In genomic region chr15:62119224-62119925, GRCh38 we compare ENCODE assay signal across 8 cellular contexts. TPM values are rescaled to one million over a fixed set of nuclear protein-coding genes. Genes with fewer than 3 reads are reported as not detected.
DNase-seq lines count a peak whose midpoint lies in the region; ATAC-seq and TF ChIP-seq lines count a peak whose summit lies in the region.

No MANE protein-coding gene starts in this region.

- 25 to 38% methylated on average over 7 of the region's 7 CpGs for WGBS in esophagus, 2 donors

- peak; percentile 27 for DNase-seq in stimulated activated CD4-positive, alpha-beta T cell treated with anti-CD3 and anti-CD28 coated beads, Interleukin-15, amount 100 ng/mL, for 24 hours
- no peak for DNase-seq in stimulated activated CD4-positive, alpha-beta T cell treated with anti-CD3 and anti-CD28 coated beads, Interleukin-4, amount 100 ng/mL, for 1 hour
- DNase-seq in SW 1271 (lab: John Stamatoyannopoulos, UW) = peak; percentile 49 to 81
- DNase-seq in osteoblast (ENCODE audit: insufficient read length, low spot score, missing footprints) = peak; percentile 81
- no peak for DNase-seq in dorsolateral prefrontal cortex
- DNase-seq in cerebellum (ENCODE audit: low spot score) = no peak

- peak overlapping the region; percentile 61 for H2AFZ ChIP-seq in osteoblast (ENCODE audit: low read length)

- H3K4me2 ChIP-seq in osteoblast (ENCODE audit: insufficient read depth, low read length) = peak overlapping the region; percentile 74

- no peak for TF ChIP-seq CTCF in osteoblast (IDR thresholded peaks at IDR 0.05; ENCODE audit: extremely low read depth, low read depth, low read length)
- TF ChIP-seq CTCF in dorsolateral prefrontal cortex (IDR thresholded peaks at IDR 0.05 in 54 of 56, conservative IDR thresholded peaks at IDR 0.05 in 2 of 56; ENCODE audit: low read depth in 1 of 56, partially characterized antibody in 56 of 56) = no peak

- H3K4me3 ChIP-seq in esophagus (ENCODE audit: low read depth in 1 of 2, low read length in 2 of 2) = no peak overlapping the region
- H3K4me3 ChIP-seq in osteoblast (ENCODE audit: insufficient read depth, low read length) = peak overlapping the region; percentile 41
- H3K4me3 ChIP-seq in dorsolateral prefrontal cortex = peak overlapping the region in 11 of 59 donors; percentile 8 to 43 (median 21)

- H3K79me2 ChIP-seq in osteoblast (ENCODE audit: insufficient read depth, low read length) = no peaks in the 10 kb centered on the region

- no peak for ATAC-seq in GM18498 (IDR thresholded peaks at IDR 0.05; ENCODE audit: unreplicated experiment)

- H4K20me1 ChIP-seq in osteoblast (ENCODE audit: insufficient read depth, low read length) = no peaks in the 10 kb centered on the region

- H3K9me3 ChIP-seq in esophagus (ENCODE audit: control insufficient read depth in 2 of 2, insufficient read depth in 1 of 2, low read depth in 1 of 2, low read length in 1 of 2) = no peaks in the 10 kb centered on the region
- no peaks in the 10 kb centered on the region for H3K9me3 ChIP-seq in osteoblast (ENCODE audit: low read depth, low read length)

- H3K4me1 ChIP-seq in esophagus (ENCODE audit: control insufficient read depth in 2 of 2, insufficient read depth in 2 of 2, low read length in 1 of 2) (peaks cover 0 to 8% of the 10 kb centered on the region in 2 donors), osteoblast (ENCODE audit: insufficient read depth, low read length) (peaks cover 13% of the 10 kb centered on the region)

- H3K27ac ChIP-seq in esophagus (ENCODE audit: low read depth in 2 of 2, low read length in 1 of 2) (peak overlapping the region; percentile 42 to 82), osteoblast (ENCODE audit: low read depth, low read length) (peak overlapping the region; percentile 78), dorsolateral prefrontal cortex (peak overlapping the region in 2 of 59 donors; percentile 18 to 20)

- intact Hi-C loops in dorsolateral prefrontal cortex (cut with DNase I) = no loop called here

- no peaks in the 10 kb centered on the region for H3K27me3 ChIP-seq in esophagus (ENCODE audit: control insufficient read depth in 1 of 2, insufficient read depth in 2 of 2, low read length in 2 of 2)
- no peaks in the 10 kb centered on the region for H3K27me3 ChIP-seq in osteoblast (ENCODE audit: insufficient read depth, low read length)
- H3K27me3 ChIP-seq in dorsolateral prefrontal cortex = no peaks in the 10 kb centered on the region

- H3K36me3 ChIP-seq in esophagus (ENCODE audit: control insufficient read depth in 2 of 2, insufficient read depth in 2 of 2, low read length in 1 of 2) (no peaks in the 10 kb centered on the region), osteoblast (ENCODE audit: insufficient read depth, low read length) (no peaks in the 10 kb centered on the region)

RNA-seq across cellular contexts. Expression of gene C2CD4B, which starts 45.7 kb away (rescaled TPM):
- polyA plus RNA-seq in esophagus = under 1 TPM; 0.29 TPM
- total RNA-seq in osteoblast (not detected in 2 replicates), dorsolateral prefrontal cortex (1 to 10 TPM in 44 of 120 experiments, under 1 TPM in 49, not detected in 27; 0.29 to 8.2 (median 0.96) TPM), cerebellum (2.0 TPM)

RNA-seq across cellular contexts. Expression of gene C2CD4A, which starts 52.6 kb away (rescaled TPM):
- polyA plus RNA-seq in esophagus = under 1 TPM; 0.04 to 0.13 TPM
- total RNA-seq in osteoblast = under 0.01 TPM in 1 of 2 replicates, not detected in the other
- total RNA-seq in dorsolateral prefrontal cortex = 1 to 10 TPM in 1 of 120 experiments, under 1 TPM in 38, not detected in 81; 0.13 to 4.2 (median 0.22) TPM
- total RNA-seq in cerebellum = 0.73 TPM

RNA-seq across cellular contexts. Expression of gene VPS13C, which starts 59.1 kb away (rescaled TPM):
- polyA plus RNA-seq in esophagus = 1 to 10 TPM; 3.5 to 3.6 TPM
- total RNA-seq in osteoblast (117 and 142 TPM in 2 replicates), dorsolateral prefrontal cortex (100 to 1,000 TPM in 114 of 120 experiments, 10 to 100 TPM in 6; 73.1 to 167 (median 126) TPM), cerebellum (150 TPM)

Comparison
In these comparisons a context has a peak if more than half of its experiments do, and no peak if none do; other contexts are left out.
1. DNase-seq: peak in stimulated activated CD4-positive, alpha-beta T cell treated with anti-CD3 and anti-CD28 coated beads, Interleukin-15, amount 100 ng/mL, for 24 hours (single experiment), SW 1271 (2 of 2) and osteoblast (single experiment); none in stimulated activated CD4-positive, alpha-beta T cell treated with anti-CD3 and anti-CD28 coated beads, Interleukin-4, amount 100 ng/mL, for 1 hour (single experiment), dorsolateral prefrontal cortex (0 of 10) and cerebellum (single experiment).